Comparison of ENCODE assay signal across 21 cellular contexts in genomic region chr6:20292905-20293304, GRCh38.
"Had no signal": no experiment of that assay in that cellular context is flagged by ENCODE, and none has a peak within 500 bp of the region (broad histone marks: within the 10 kb centered on the region; RNA-seq: fewer than 3 reads in every experiment).

No MANE protein-coding gene starts in this region.

- H3K9me3 Mint-ChIP-seq: activated naive CD4-positive, alpha-beta T cell treated with anti-CD3 and anti-CD28 coated beads, Interleukin-2, amount 10 ng/mL, durations not matched to agents 7 days and 5 days; activated naive CD8-positive, alpha-beta T cell treated with anti-CD3 and anti-CD28 coated beads, Interleukin-2, amount 50 U/mL, for 24 hours; endodermal cell; nephron; stimulated activated naive CD8-positive, alpha-beta T cell treated with anti-CD3 and anti-CD28 coated beads, Interleukin-15, Interleukin-2, amounts not matched to agents 100 ng/mL and 50 ng/mL, for 24 hours had no signal

- H3K27me3 Mint-ChIP-seq: activated naive CD8-positive, alpha-beta T cell treated with anti-CD3 and anti-CD28 coated beads, Interleukin-2, amount 50 U/mL, for 24 hours; stimulated activated naive CD8-positive, alpha-beta T cell treated with anti-CD3 and anti-CD28 coated beads, Interleukin-15, Interleukin-2, amounts not matched to agents 100 ng/mL and 50 ng/mL, for 24 hours had no signal

- H3K27me3 ChIP-seq: gastroesophageal sphincter, heart left ventricle, pancreas, right atrium auricular region, spleen, tibial nerve had no signal

- H3K36me3 Mint-ChIP-seq: activated naive CD4-positive, alpha-beta T cell treated with anti-CD3 and anti-CD28 coated beads, Interleukin-2, amount 10 ng/mL, durations not matched to agents 7 days and 5 days had no signal

- H3K27ac Mint-ChIP-seq: activated naive CD4-positive, alpha-beta T cell treated with anti-CD3 and anti-CD28 coated beads, Interleukin-2, amount 10 ng/mL, durations not matched to agents 7 days and 5 days; activated naive CD8-positive, alpha-beta T cell treated with anti-CD3 and anti-CD28 coated beads, Interleukin-2, amount 50 U/mL, for 24 hours; endodermal cell; nephron; stimulated activated naive CD8-positive, alpha-beta T cell treated with anti-CD3 and anti-CD28 coated beads, Interleukin-15, Interleukin-2, amounts not matched to agents 100 ng/mL and 50 ng/mL, for 24 hours had no signal

- H3K4me3 ChIP-seq: gastroesophageal sphincter, heart left ventricle, pancreas, psoas muscle, right atrium auricular region, spleen, tibial nerve had no signal

- H3K4me3 Mint-ChIP-seq: activated naive CD4-positive, alpha-beta T cell treated with anti-CD3 and anti-CD28 coated beads, Interleukin-2, amount 10 ng/mL, durations not matched to agents 7 days and 5 days; activated naive CD8-positive, alpha-beta T cell treated with anti-CD3 and anti-CD28 coated beads, Interleukin-2, amount 50 U/mL, for 24 hours; endodermal cell; nephron; stimulated activated naive CD8-positive, alpha-beta T cell treated with anti-CD3 and anti-CD28 coated beads, Interleukin-15, Interleukin-2, amounts not matched to agents 100 ng/mL and 50 ng/mL, for 24 hours had no signal

- H3K4me1 Mint-ChIP-seq: endodermal cell, nephron had no signal

- H3K36me3 ChIP-seq: gastroesophageal sphincter, heart left ventricle, pancreas, right atrium auricular region, spleen, tibial nerve had no signal

- DNase-seq: activated CD4-positive, alpha-beta T cell treated with anti-CD3 and anti-CD28 coated beads, Interleukin-2, amount 50 U/mL, for 4 hours; activated effector memory CD4-positive, alpha-beta T cell treated with Interleukin-2 at 50 U/mL for 16 hours; activated naive CD4-positive, alpha-beta T cell treated with anti-CD3 and anti-CD28 coated beads, Interleukin-2, amount 10 ng/mL, durations not matched to agents 7 days and 5 days; activated naive CD8-positive, alpha-beta T cell treated with anti-CD3 and anti-CD28 coated beads, Interleukin-2, amount 50 U/mL, for 24 hours; activated T-cell treated with anti-CD3 and anti-CD28 coated beads, Interleukin-2, amount 50 U/mL, for 48 hours; cortex of kidney; endodermal cell; heart left ventricle; islet precursor cell; left cardiac atrium; midbrain; pancreas; psoas muscle; spleen; stimulated activated CD4-positive, alpha-beta T cell treated with anti-CD3 and anti-CD28 coated beads, Interleukin-4, amount 100 ng/mL, for 4 hours had no signal

- ATAC-seq: activated naive CD8-positive, alpha-beta T cell treated with anti-CD3 and anti-CD28 coated beads, Interleukin-2, amount 50 U/mL, for 24 hours; gastroesophageal sphincter; heart left ventricle; pancreas had no signal

- H3K9me3 ChIP-seq: gastroesophageal sphincter, heart left ventricle, pancreas, psoas muscle, right atrium auricular region, spleen, tibial nerve had no signal

- H3K4me1 ChIP-seq: pancreas, psoas muscle, right atrium auricular region had no signal

- H3K27ac ChIP-seq: epithelial cell of prostate, gastroesophageal sphincter, heart left ventricle, pancreas, psoas muscle, right atrium auricular region, spleen, tibial nerve had no signal
